22 cellular contexts compared by ENCODE assay signal in the genomic region with DNA sequence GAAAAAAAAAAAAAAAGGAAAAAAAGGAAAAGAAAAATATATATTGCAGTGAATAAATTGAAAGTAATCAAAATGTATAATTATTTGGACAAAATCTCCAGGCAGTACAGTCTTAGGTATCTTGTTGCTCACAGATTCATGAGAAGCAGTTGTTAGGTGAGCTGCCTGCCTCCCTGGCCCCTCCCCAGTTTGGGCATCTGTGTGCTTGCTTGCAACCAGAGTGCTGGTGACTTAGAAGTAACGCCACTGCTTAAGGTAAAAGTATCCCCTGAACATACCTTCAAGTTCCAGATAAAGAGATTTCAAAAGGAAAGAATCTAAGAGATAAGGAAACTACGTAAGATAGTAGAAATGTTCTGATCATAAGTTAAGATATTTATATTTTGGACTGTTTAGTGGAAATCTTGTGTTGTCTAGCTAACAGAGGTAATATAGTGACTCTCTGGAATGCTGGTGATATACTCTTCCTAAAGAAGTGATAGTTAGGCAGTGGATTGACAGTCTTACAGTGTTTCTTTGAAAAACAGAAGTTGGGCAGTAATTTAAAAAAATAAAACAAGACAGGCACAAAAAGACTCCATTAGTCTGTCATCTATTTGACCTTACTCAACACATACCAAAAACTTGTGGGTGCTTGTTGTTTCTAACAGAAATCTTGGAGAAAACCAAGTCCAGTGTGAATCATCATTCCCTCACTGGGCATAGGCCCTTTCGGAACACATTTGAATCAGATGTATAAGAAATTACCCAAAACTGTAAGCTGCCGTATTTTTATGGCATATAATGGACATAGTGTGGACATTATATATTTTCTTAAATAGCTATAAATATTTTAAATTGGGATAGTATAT. TPM values are rescaled to one million over a fixed set of nuclear protein-coding genes. Genes with fewer than 3 reads are reported as not detected.
DNase-seq lines count a peak whose midpoint lies in the region; ATAC-seq, FAIRE-seq and TF ChIP-seq lines count a peak whose summit lies in the region.
"Had no signal": no experiment of that assay in that cellular context is flagged by ENCODE, and none has a peak within 500 bp of the region (broad histone marks: within the 10 kb centered on the region; RNA-seq: fewer than 3 reads in every experiment).

No MANE protein-coding gene starts in this region.

- no peak overlapping the region for H3K4me3 Mint-ChIP-seq in activated CD8-positive, alpha-beta T cell treated with anti-CD3 and anti-CD28 coated beads for 36 hours
- H3K4me3 Mint-ChIP-seq in activated CD8-positive, alpha-beta T cell treated with anti-CD3 and anti-CD28 coated beads, Interleukin-2, amount 10 ng/mL, durations not matched to agents 7 days and 5 days, result no peak overlapping the region
- H3K4me3 Mint-ChIP-seq in astrocyte (ENCODE audit: unreplicated experiment), result no peak overlapping the region
- H3K4me3 Mint-ChIP-seq: activated naive CD4-positive, alpha-beta T cell treated with anti-CD3 and anti-CD28 coated beads, Interleukin-2, amount 10 ng/mL, durations not matched to agents 7 days and 5 days; CD4-positive, alpha-beta memory T cell had no signal

- no peak for ATAC-seq in activated CD8-positive, alpha-beta T cell treated with anti-CD3 and anti-CD28 coated beads for 36 hours
- ATAC-seq in activated CD8-positive, alpha-beta T cell treated with anti-CD3 and anti-CD28 coated beads, Interleukin-2, amount 10 ng/mL, durations not matched to agents 7 days and 5 days, result no peak
- ATAC-seq: GM12878, heart left ventricle had no signal

- H3K9me3 ChIP-seq in astrocyte (ENCODE audit: insufficient read depth, low read depth, low read length) (no peaks in the 10 kb centered on the region), smooth muscle cell (replicated peaks; ENCODE audit: low read depth) (no peaks in the 10 kb centered on the region)
- H3K9me3 ChIP-seq: heart left ventricle had no signal

- H3K27me3 Mint-ChIP-seq in activated CD8-positive, alpha-beta T cell treated with anti-CD3 and anti-CD28 coated beads for 36 hours, result no peaks in the 10 kb centered on the region
- no peaks in the 10 kb centered on the region for H3K27me3 Mint-ChIP-seq in activated CD8-positive, alpha-beta T cell treated with anti-CD3 and anti-CD28 coated beads, Interleukin-2, amount 10 ng/mL, durations not matched to agents 7 days and 5 days (ENCODE audit: low read depth)
- no peaks in the 10 kb centered on the region for H3K27me3 Mint-ChIP-seq in astrocyte (ENCODE audit: low read depth, unreplicated experiment)
- H3K27me3 Mint-ChIP-seq: activated naive CD4-positive, alpha-beta T cell treated with anti-CD3 and anti-CD28 coated beads, Interleukin-2, amount 10 ng/mL, durations not matched to agents 7 days and 5 days; CD4-positive, alpha-beta memory T cell had no signal

- intact Hi-C loops in activated CD8-positive, alpha-beta T cell treated with anti-CD3 and anti-CD28 coated beads for 36 hours (cut with micrococcal nuclease), result no loop called here

- WGBS in smooth muscle cell (ENCODE audit: low lambda C conversion rate), result 81% methylated on average over 4 of the region's 4 CpGs

- FAIRE-seq in astrocyte (lab: Jason Lieb, UNC), result peak; percentile 5
- FAIRE-seq: endometrium, GM12878, GM19239 had no signal

- no peak for DNase-seq in activated CD8-positive, alpha-beta T cell treated with anti-CD3 and anti-CD28 coated beads for 36 hours
- no peak for DNase-seq in activated CD8-positive, alpha-beta T cell treated with anti-CD3 and anti-CD28 coated beads, Interleukin-2, amount 10 ng/mL, durations not matched to agents 7 days and 5 days
- DNase-seq in astrocyte (ENCODE audit: low read depth) (peak; percentile 70), fibroblast of peridontal ligament (ENCODE audit: extremely low read depth) (peak; percentile 74), smooth muscle cell (lab: John Stamatoyannopoulos, UW; ENCODE audit: unreplicated experiment) (no peak), NCI-H146 (lab: John Stamatoyannopoulos, UW) (no peak), DMS114 treated with DMSO at 0.1 percent for 48 hours (lab: John Stamatoyannopoulos, UW; ENCODE audit: unreplicated experiment) (no peak)
- DNase-seq in effector CD8-positive, alpha-beta T cell (lab: John Stamatoyannopoulos, UW), result no peak
- DNase-seq: activated naive CD4-positive, alpha-beta T cell treated with anti-CD3 and anti-CD28 coated beads, Interleukin-2, amount 10 ng/mL, durations not matched to agents 7 days and 5 days; CD4-positive, alpha-beta memory T cell; central memory CD4-positive, alpha-beta T cell; heart left ventricle; kidney glomerular epithelial cell; occipital lobe; RPMI8226; stimulated activated naive CD4-positive, alpha-beta T cell; T-helper 2 cell had no signal

- H4K20me1 ChIP-seq in astrocyte (ENCODE audit: insufficient read depth, low read length), result no peaks in the 10 kb centered on the region
- H4K20me1 ChIP-seq in smooth muscle cell (ENCODE audit: low read depth), result peaks cover 6% of the 10 kb centered on the region

- H3K9ac ChIP-seq in astrocyte (ENCODE audit: low read length) (no peak overlapping the region), smooth muscle cell (ENCODE audit: low read depth) (no peak overlapping the region)

- H3K27ac Mint-ChIP-seq in activated CD8-positive, alpha-beta T cell treated with anti-CD3 and anti-CD28 coated beads for 36 hours, result peak overlapping the region; percentile 13
- no peak overlapping the region for H3K27ac Mint-ChIP-seq in activated CD8-positive, alpha-beta T cell treated with anti-CD3 and anti-CD28 coated beads, Interleukin-2, amount 10 ng/mL, durations not matched to agents 7 days and 5 days
- H3K27ac Mint-ChIP-seq in astrocyte (ENCODE audit: unreplicated experiment), result peak overlapping the region; percentile 77
- H3K27ac Mint-ChIP-seq: activated naive CD4-positive, alpha-beta T cell treated with anti-CD3 and anti-CD28 coated beads, Interleukin-2, amount 10 ng/mL, durations not matched to agents 7 days and 5 days had no signal

- no peak for TF ChIP-seq CTCF in activated CD8-positive, alpha-beta T cell treated with anti-CD3 and anti-CD28 coated beads for 36 hours (IDR thresholded peaks at IDR 0.05)
- TF ChIP-seq CTCF in astrocyte (IDR thresholded peaks at IDR 0.05; ENCODE audit: insufficient read depth, low read depth, low read length), result no peak
- no peak for TF ChIP-seq CTCF in smooth muscle cell (IDR thresholded peaks at IDR 0.05; ENCODE audit: borderline replicate concordance, insufficient read depth, poor library complexity, severe bottlenecking)

- H3K27me3 ChIP-seq in astrocyte (ENCODE audit: insufficient read depth, low read length) (no peaks in the 10 kb centered on the region), smooth muscle cell (ENCODE audit: low read depth) (no peaks in the 10 kb centered on the region)
- H3K27me3 ChIP-seq: heart left ventricle had no signal

- H3K4me1 ChIP-seq in astrocyte (ENCODE audit: insufficient read depth, low read length) (peaks cover 35% of the 10 kb centered on the region), smooth muscle cell (ENCODE audit: low read depth) (peaks cover 7% of the 10 kb centered on the region)

- CTCF ChIA-PET in activated CD8-positive, alpha-beta T cell treated with anti-CD3 and anti-CD28 coated beads for 36 hours (lab: Charles Lee), result interaction anchor here (0.6 to 1.3 kb wide), 3 partner anchors 8 to 119 kb away, joined by 3 read pairs; a partner anchor contains a TSS
- CTCF ChIA-PET in activated CD8-positive, alpha-beta T cell treated with anti-CD3 and anti-CD28 coated beads, Interleukin-2, amount 10 ng/mL, durations not matched to agents 7 days and 5 days (lab: Charles Lee), result interaction anchor here (1.5 kb wide), 1 partner anchor 192 kb away, joined by 5 read pairs; no protein-coding TSS in a partner anchor

- no peak overlapping the region for H3K4me2 ChIP-seq in astrocyte (ENCODE audit: low read length)
- H3K4me2 ChIP-seq in smooth muscle cell, result no peak overlapping the region

- H3K36me3 ChIP-seq in astrocyte (ENCODE audit: insufficient read depth, low read length) (no peaks in the 10 kb centered on the region), smooth muscle cell (ENCODE audit: low read depth) (no peaks in the 10 kb centered on the region)
- H3K36me3 ChIP-seq: heart left ventricle had no signal

- H2AFZ ChIP-seq in astrocyte (ENCODE audit: low read depth, low read length) (no peak overlapping the region), smooth muscle cell (ENCODE audit: low read depth) (no peak overlapping the region)

- H3K9me3 Mint-ChIP-seq in activated CD8-positive, alpha-beta T cell treated with anti-CD3 and anti-CD28 coated beads for 36 hours, result no peaks in the 10 kb centered on the region
- H3K9me3 Mint-ChIP-seq in activated CD8-positive, alpha-beta T cell treated with anti-CD3 and anti-CD28 coated beads, Interleukin-2, amount 10 ng/mL, durations not matched to agents 7 days and 5 days (ENCODE audit: insufficient read depth), result no peaks in the 10 kb centered on the region
- H3K9me3 Mint-ChIP-seq in astrocyte (ENCODE audit: unreplicated experiment), result no peaks in the 10 kb centered on the region
- H3K9me3 Mint-ChIP-seq: activated naive CD4-positive, alpha-beta T cell treated with anti-CD3 and anti-CD28 coated beads, Interleukin-2, amount 10 ng/mL, durations not matched to agents 7 days and 5 days; CD4-positive, alpha-beta memory T cell had no signal

- H3K4me3 ChIP-seq in astrocyte (ENCODE audit: insufficient read depth, low read depth, low read length) (no peak overlapping the region), smooth muscle cell (no peak overlapping the region)
- H3K4me3 ChIP-seq: GM12878, heart left ventricle had no signal

- H3K79me2 ChIP-seq in astrocyte (ENCODE audit: insufficient read depth, low read length) (peaks cover 33% of the 10 kb centered on the region), smooth muscle cell (ENCODE audit: low read depth) (peaks cover 11% of the 10 kb centered on the region)

- peaks cover 12% of the 10 kb centered on the region for H3K4me1 Mint-ChIP-seq in activated CD8-positive, alpha-beta T cell treated with anti-CD3 and anti-CD28 coated beads for 36 hours (ENCODE audit: low read depth)
- no peaks in the 10 kb centered on the region for H3K4me1 Mint-ChIP-seq in activated CD8-positive, alpha-beta T cell treated with anti-CD3 and anti-CD28 coated beads, Interleukin-2, amount 10 ng/mL, durations not matched to agents 7 days and 5 days (ENCODE audit: low read depth)
- peaks cover 42% of the 10 kb centered on the region for H3K4me1 Mint-ChIP-seq in astrocyte (ENCODE audit: low read depth, unreplicated experiment)
- H3K4me1 Mint-ChIP-seq: activated naive CD4-positive, alpha-beta T cell treated with anti-CD3 and anti-CD28 coated beads, Interleukin-2, amount 10 ng/mL, durations not matched to agents 7 days and 5 days had no signal

- H3K36me3 Mint-ChIP-seq in activated CD8-positive, alpha-beta T cell treated with anti-CD3 and anti-CD28 coated beads for 36 hours (ENCODE audit: low read depth), result no peaks in the 10 kb centered on the region
- H3K36me3 Mint-ChIP-seq in activated CD8-positive, alpha-beta T cell treated with anti-CD3 and anti-CD28 coated beads, Interleukin-2, amount 10 ng/mL, durations not matched to agents 7 days and 5 days (ENCODE audit: low read depth), result no peaks in the 10 kb centered on the region
- H3K36me3 Mint-ChIP-seq in astrocyte (ENCODE audit: low read depth, unreplicated experiment), result peaks cover 3% of the 10 kb centered on the region
- H3K36me3 Mint-ChIP-seq: activated naive CD4-positive, alpha-beta T cell treated with anti-CD3 and anti-CD28 coated beads, Interleukin-2, amount 10 ng/mL, durations not matched to agents 7 days and 5 days had no signal

- POLR2A ChIA-PET in activated CD8-positive, alpha-beta T cell treated with anti-CD3 and anti-CD28 coated beads for 36 hours (lab: Charles Lee), result interaction anchor here (1.1 kb wide), 1 partner anchor 121 kb away, joined by 3 read pairs; no protein-coding TSS in a partner anchor
- POLR2A ChIA-PET in activated CD8-positive, alpha-beta T cell treated with anti-CD3 and anti-CD28 coated beads, Interleukin-2, amount 10 ng/mL, durations not matched to agents 7 days and 5 days (lab: Charles Lee), result no interaction called here

- H3F3A ChIP-seq in smooth muscle cell (ENCODE audit: low read depth), result peaks cover 15% of the 10 kb centered on the region

- H3K27ac ChIP-seq in astrocyte (ENCODE audit: low read depth, low read length), result no peak overlapping the region
- peak overlapping the region; percentile 34 for H3K27ac ChIP-seq in smooth muscle cell (ENCODE audit: low read depth)
- H3K27ac ChIP-seq: heart left ventricle had no signal

RNA-seq across cellular contexts. Expression of a gene that starts 38.3 kb away (rescaled TPM):
- not detected for total RNA-seq in activated CD8-positive, alpha-beta T cell treated with anti-CD3 and anti-CD28 coated beads for 36 hours
- not detected for total RNA-seq in activated CD8-positive, alpha-beta T cell treated with anti-CD3 and anti-CD28 coated beads, Interleukin-2, amount 10 ng/mL, durations not matched to agents 7 days and 5 days
- total RNA-seq in astrocyte, result 0.41 and 0.64 TPM in 2 replicates
- not detected in 2 replicates for total RNA-seq in smooth muscle cell
- polyA plus RNA-seq in smooth muscle cell, result 0.46 TPM in 1 of 2 replicates, not detected in the other
- total RNA-seq: CD4-positive, alpha-beta memory T cell; GM12878; mononuclear cell; ureter had no signal

Comparison
In these comparisons a context has a peak if more than half of its experiments do, and no peak if none do; other contexts are left out.
1. DNase-seq: peak in astrocyte (single experiment) and fibroblast of peridontal ligament (single experiment); none in activated CD8-positive, alpha-beta T cell treated with anti-CD3 and anti-CD28 coated beads for 36 hours (single experiment), activated CD8-positive, alpha-beta T cell treated with anti-CD3 and anti-CD28 coated beads, Interleukin-2, amount 10 ng/mL, durations not matched to agents 7 days and 5 days (single experiment), smooth muscle cell (single experiment), NCI-H146 (single experiment), effector CD8-positive, alpha-beta T cell (single experiment) and DMS114 treated with DMSO at 0.1 percent for 48 hours (single experiment).